ENCODE assay signal across 18 cellular contexts in genomic region chr19:54918499-54918898, GRCh38. TPM values are rescaled to one million over a fixed set of nuclear protein-coding genes. Genes with fewer than 3 reads are reported as not detected.
DNase-seq lines count a peak whose midpoint lies in the region; ATAC-seq and TF ChIP-seq lines count a peak whose summit lies in the region.
"Had no signal": no experiment of that assay in that cellular context is flagged by ENCODE, and none has a peak within 500 bp of the region (broad histone marks: within the 10 kb centered on the region; RNA-seq: fewer than 3 reads in every experiment).

No MANE protein-coding gene starts in this region.

- peak overlapping the region; percentile 83 to 87 for H3K27ac Mint-ChIP-seq in natural killer cell
- H3K27ac Mint-ChIP-seq: CD8-positive, alpha-beta T cell; HFFc6 had no signal

- intact Hi-C loops in natural killer cell (cut with micrococcal nuclease): loop anchor here (10.0 kb wide), 1 partner anchor 336 kb away; the partner anchor contains the start of gene PPP6R1
- intact Hi-C loops in posterior vena cava (cut with DNase I): no loop called here

- ATAC-seq in natural killer cell: no peak
- ATAC-seq in GM21576 (IDR thresholded peaks at IDR 0.05; ENCODE audit: unreplicated experiment): no peak
- ATAC-seq: A549; CD8-positive, alpha-beta T cell; GM12878; HCT116 had no signal

- H3K4me3 Mint-ChIP-seq in natural killer cell: peak overlapping the region; percentile 89
- H3K4me3 Mint-ChIP-seq: CD8-positive, alpha-beta T cell; HFFc6 had no signal

- TF ChIP-seq CTCF in natural killer cell (IDR thresholded peaks at IDR 0.05): no peak

- H3K4me1 Mint-ChIP-seq in natural killer cell: peaks cover 55 to 81% of the 10 kb centered on the region in 2 donors

- no peaks in the 10 kb centered on the region for H3K9me3 Mint-ChIP-seq in natural killer cell
- H3K9me3 Mint-ChIP-seq: CD8-positive, alpha-beta T cell had no signal

- no peaks in the 10 kb centered on the region for H3K36me3 Mint-ChIP-seq in natural killer cell
- H3K36me3 Mint-ChIP-seq: CD8-positive, alpha-beta T cell had no signal

- no peaks in the 10 kb centered on the region for H3K27me3 Mint-ChIP-seq in natural killer cell (ENCODE audit: low read depth in 2 of 2)

- DNase-seq in NCI-H146 (lab: John Stamatoyannopoulos, UW) (peak; percentile 28), NCI-H146 treated with DMSO at 0.1 percent for 48 hours (lab: John Stamatoyannopoulos, UW; ENCODE audit: unreplicated experiment) (no peak), natural killer cell (no peak), posterior vena cava (ENCODE audit: low spot score) (peak; percentile 46), kidney tubule cell (ENCODE audit: low spot score) (no peak), GF-D8 (lab: John Stamatoyannopoulos, UW) (no peak)
- DNase-seq: AML-193; Calu3; CD8-positive, alpha-beta T cell; DMS79 treated with DMSO at 0.1 percent for 48 hours; GOT3; H7; HFFc6 had no signal

RNA-seq across cellular contexts. Expression of gene NCR1, which starts 12.6 kb away (rescaled TPM):
- total RNA-seq in natural killer cell: 100 to 1,000 TPM; 213 to 342 (median 244) TPM
- under 1 TPM in 1 of 2 donors, not detected in 1; 0.29 TPM for total RNA-seq in posterior vena cava
- total RNA-seq: Calu3, HFFc6 had no signal

RNA-seq across cellular contexts. Expression of gene NLRP7, which starts 28.8 kb away (rescaled TPM):
- not detected for total RNA-seq in natural killer cell
- not detected for total RNA-seq in posterior vena cava
- total RNA-seq: Calu3; CD8-positive, alpha-beta T cell; HFFc6; HT1080 had no signal

RNA-seq across cellular contexts. Expression of gene FCAR, which starts 44.5 kb away (rescaled TPM):
- total RNA-seq in natural killer cell: 10 to 100 TPM in 1 of 3 donors, 1 to 10 TPM in 1, under 1 TPM in 1; 0.26 to 23.7 (median 6.7) TPM
- 1 to 10 TPM; 2.0 to 5.8 TPM for total RNA-seq in posterior vena cava
- total RNA-seq: Calu3, GM12878, H7, HFFc6, HT1080 had no signal

RNA-seq across cellular contexts. Expression of gene NLRP2, which starts 47.7 kb away (rescaled TPM):
- 10 to 100 TPM; 30.2 to 71.2 (median 42.6) TPM for total RNA-seq in natural killer cell
- 1 to 10 TPM in 1 of 2 donors, under 1 TPM in 1; 0.29 to 3.0 TPM for total RNA-seq in posterior vena cava
- total RNA-seq: HT1080 had no signal

Comparison
In these comparisons a context has a peak if more than half of its experiments do, and no peak if none do; other contexts are left out.
1. DNase-seq: peak in NCI-H146 (single experiment) and posterior vena cava (single experiment); none in NCI-H146 treated with DMSO at 0.1 percent for 48 hours (single experiment), natural killer cell (single experiment), kidney tubule cell (single experiment) and GF-D8 (single experiment).
2. RNA of gene NCR1, which starts 12.6 kb away (total RNA-seq): 213 to 342 TPM in natural killer cell; 0.29 TPM in posterior vena cava; every median in the first group is over 100 times any median in the second.